In genomic region chr2:172968061-172968469, GRCh38 we compare ENCODE assay signal across 1 cellular context.
A peak's percentile ranks its signal among the peaks of the same experiment; 100 is the strongest.
TF ChIP-seq lines count a peak whose summit lies in the region.

No MANE protein-coding gene starts in this region.

TF ChIP-seq in IMR-90, 13 proteins besides CTCF, POLR2A, EP300 and RAD21 (continued from another document):
- no peak for TF ChIP-seq MXI1 (IDR thresholded peaks at IDR 0.05; ENCODE audit: borderline replicate concordance, low read depth, low read length)
- TF ChIP-seq CHD1 (IDR thresholded peaks at IDR 0.05; ENCODE audit: low read depth, low read length): no peak
- TF ChIP-seq ELK1 (IDR thresholded peaks at IDR 0.05; ENCODE audit: borderline replicate concordance, low read depth, low read length): no peak
- TF ChIP-seq MAZ (IDR thresholded peaks at IDR 0.05; ENCODE audit: borderline replicate concordance, low read depth, low read length): peak; percentile 19; the same call in 1 of the 2 replicates
- TF ChIP-seq RFX5 (IDR thresholded peaks at IDR 0.05; ENCODE audit: low read depth, low read length): no peak
- no peak for TF ChIP-seq USF2 (IDR thresholded peaks at IDR 0.05; ENCODE audit: low read depth, low read length)
- TF ChIP-seq BHLHE40 (IDR thresholded peaks at IDR 0.05; ENCODE audit: low read depth, low read length): no peak
- peak; percentile 84 for TF ChIP-seq RCOR1 (IDR thresholded peaks at IDR 0.05; ENCODE audit: insufficient replicate concordance, low read length)
- no peak for TF ChIP-seq SMC3 (IDR thresholded peaks at IDR 0.05; ENCODE audit: low read depth, low read length)
